In genomic region chr14:36317650-36318049, GRCh38 we compare ENCODE assay signal across 19 cellular contexts. TPM values are rescaled to one million over a fixed set of nuclear protein-coding genes. Genes with fewer than 3 reads are reported as not detected.
DNase-seq lines count a peak whose midpoint lies in the region; ATAC-seq, FAIRE-seq and TF ChIP-seq lines count a peak whose summit lies in the region.
"Had no signal": no experiment of that assay in that cellular context is flagged by ENCODE, and none has a peak within 500 bp of the region (broad histone marks: within the 10 kb centered on the region; RNA-seq: fewer than 3 reads in every experiment).

No MANE protein-coding gene starts in this region.

- H3K4me2 ChIP-seq in A549 = peak overlapping the region; percentile 93

- no peak overlapping the region for H3K4me3 ChIP-seq in A549
- no peak overlapping the region for H3K4me3 ChIP-seq in RWPE2 (ENCODE audit: severe bottlenecking)
- H3K4me3 ChIP-seq in left lung = peak overlapping the region; percentile 58 to 64
- H3K4me3 ChIP-seq: lung, ovary had no signal

- H3K9me3 ChIP-seq in A549 (no peaks in the 10 kb centered on the region), RWPE2 (ENCODE audit: severe bottlenecking) (no peaks in the 10 kb centered on the region), left lung (no peaks in the 10 kb centered on the region)
- H3K9me3 ChIP-seq: ovary had no signal

- TF ChIP-seq POLR2A in A549 (IDR thresholded peaks at IDR 0.05; ENCODE audit: low read length) = no peak

- FAIRE-seq in A549 (lab: Jason Lieb, UNC) (no peak), GM18507 (lab: Jason Lieb, UNC) (peak; percentile 24)
- FAIRE-seq: HTR-8/SVneo had no signal

- H3K4me1 ChIP-seq in A549 (peaks cover 23% of the 10 kb centered on the region), RWPE2 (ENCODE audit: insufficient read depth, poor library complexity, severe bottlenecking) (peaks cover 32% of the 10 kb centered on the region), left lung (peaks cover 0 to 28% of the 10 kb centered on the region in 2 donors)

- no peak for TF ChIP-seq RAD21 in A549 (conservative IDR thresholded peaks at IDR 0.05 in 1 of 2, IDR thresholded peaks at IDR 0.05 in 1 of 2)

- no peak for TF ChIP-seq EP300 in A549 (IDR thresholded peaks at IDR 0.05)

- 54% methylated on average over 2 of the region's 2 CpGs for WGBS in A549 (ENCODE audit: missing lambda C conversion rate)

- H3K27ac ChIP-seq in A549 (no peak overlapping the region), RWPE2 (ENCODE audit: poor library complexity, severe bottlenecking) (no peak overlapping the region), left lung (peak overlapping the region; percentile 72 to 93)
- H3K27ac ChIP-seq: ovary had no signal

- POLR2A ChIA-PET in A549 (lab: Yijun Ruan, JAX) = no interaction called here

- CTCF ChIA-PET in A549 (lab: Yijun Ruan, JAX) = no interaction called here

- DNase-seq in A549 (ENCODE audit: low read depth in 1 of 2, low spot score in 1 of 2) = peak in 1 of 2 experiments; percentile 5
- no peak for DNase-seq in GM18507 (ENCODE audit: extremely low spot score, insufficient read length, low read depth)
- no peak for DNase-seq in RWPE2 (ENCODE audit: low spot score)
- no peak for DNase-seq in left lung
- DNase-seq in cerebellar cortex (ENCODE audit: low spot score) = no peak
- no peak for DNase-seq in 8988T
- no peak for DNase-seq in iPS-NIHi11 (ENCODE audit: low spot score)
- no peak for DNase-seq in NCI-H2107 treated with DMSO at 0.1 percent for 48 hours (lab: John Stamatoyannopoulos, UW; ENCODE audit: unreplicated experiment)
- DNase-seq: activated CD4-positive, alpha-beta T cell treated with anti-CD3 and anti-CD28 coated beads, Interleukin-2, amount 50 U/mL, for 4 hours; amygdala; CD8-positive, alpha-beta memory T cell; NCI-H1436; NK-92 treated with Interleukin-12 subunit alpha and Interleukin-12 subunit beta, amount 100 ng/mL, for 24 hours; ovary; stimulated activated CD4-positive, alpha-beta T cell treated with anti-CD3 and anti-CD28 coated beads, Interleukin-2, amount 100 ng/mL, for 24 hours; stimulated activated naive CD4-positive, alpha-beta T cell treated with Interleukin-2 at 50 U/mL for 16 hours; T-cell had no signal

- peaks cover 35% of the 10 kb centered on the region for H3K36me3 ChIP-seq in RWPE2 (ENCODE audit: low read depth)
- peaks cover 0 to 15% of the 10 kb centered on the region in 2 donors for H3K36me3 ChIP-seq in left lung
- H3K36me3 ChIP-seq: ovary had no signal

- ATAC-seq in A549 (no peak), RWPE2 (ENCODE audit: low read depth) (peak; percentile 59), left lung (no peak)
- ATAC-seq: T-cell had no signal

- H3K27me3 ChIP-seq in RWPE2 (ENCODE audit: insufficient read depth, poor library complexity, severe bottlenecking) = peaks cover 13% of the 10 kb centered on the region
- no peaks in the 10 kb centered on the region for H3K27me3 ChIP-seq in left lung
- H3K27me3 ChIP-seq: ovary had no signal

- intact Hi-C loops in left lung (cut with DNase I) = no loop called here

- TF ChIP-seq CTCF in A549 (IDR thresholded peaks at IDR 0.05) = no peak
- no peak for TF ChIP-seq CTCF in RWPE2 (IDR thresholded peaks at IDR 0.05; ENCODE audit: poor library complexity, severe bottlenecking)
- no peak for TF ChIP-seq CTCF in left lung (IDR thresholded peaks at IDR 0.05)

TF ChIP-seq in A549, 52 proteins besides CTCF, POLR2A, EP300 and RAD21:
- no peak for TF ChIP-seq FOSL2 (IDR thresholded peaks at IDR 0.05)
- peak; percentile 84 for TF ChIP-seq FOSL2 (CRISPR knock-in tag; IDR thresholded peaks at IDR 0.05)
- TF ChIP-seq USF2 (IDR thresholded peaks at IDR 0.05) = no peak
- TF ChIP-seq, protein P1, sequence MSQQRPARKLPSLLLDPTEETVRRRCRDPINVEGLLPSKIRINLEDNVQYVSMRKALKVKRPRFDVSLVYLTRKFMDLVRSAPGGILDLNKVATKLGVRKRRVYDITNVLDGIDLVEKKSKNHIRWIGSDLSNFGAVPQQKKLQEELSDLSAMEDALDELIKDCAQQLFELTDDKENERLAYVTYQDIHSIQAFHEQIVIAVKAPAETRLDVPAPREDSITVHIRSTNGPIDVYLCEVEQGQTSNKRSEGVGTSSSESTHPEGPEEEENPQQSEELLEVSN (IDR thresholded peaks at IDR 0.05; ENCODE audit: borderline replicate concordance, low read depth) = no peak
TF ChIP-seq in A549: peak in this region for 1.

RNA-seq across cellular contexts. Expression of gene MBIP, which starts 2.8 kb away (rescaled TPM):
- 24.3 and 33.1 TPM in 2 replicates for polyA plus RNA-seq in A549 (2011; rRNA removed)
- 10.0 and 10.7 TPM in 2 replicates for polyA plus RNA-seq in A549 (2012; cell fraction: cytosol; rRNA removed)
- polyA plus RNA-seq in A549 (2012; cell fraction: nucleus; rRNA removed) = 6.1 and 7.5 TPM in 2 replicates
- polyA plus RNA-seq in A549 (2017; fragmentation: RNase III; extraction: RNeasy Plus Mini Kit Qiagen cat#74134 plus additional on column Dnase treatment) = 16.5 to 17.4 TPM (median 17.0 TPM) in 3 replicates
- polyA minus RNA-seq in A549 (2011; rRNA and poly(A)+ RNA removed) = 10.9 and 13.0 TPM in 2 replicates
- total RNA-seq in left lung = 100 to 1,000 TPM in 1 of 2 donors, 10 to 100 TPM in 1; 85.1 to 140 TPM

Comparison
In these comparisons a context has a peak if more than half of its experiments do, and no peak if none do; other contexts are left out.
1. H3K27ac ChIP-seq: peak in left lung (2 of 2); none in A549 (0 of 2) and RWPE2 (single experiment).
2. H3K4me3 ChIP-seq: peak in left lung (2 of 2); none in A549 (single experiment) and RWPE2 (single experiment).